11 cellular contexts compared by ENCODE assay signal in the genomic region with DNA sequence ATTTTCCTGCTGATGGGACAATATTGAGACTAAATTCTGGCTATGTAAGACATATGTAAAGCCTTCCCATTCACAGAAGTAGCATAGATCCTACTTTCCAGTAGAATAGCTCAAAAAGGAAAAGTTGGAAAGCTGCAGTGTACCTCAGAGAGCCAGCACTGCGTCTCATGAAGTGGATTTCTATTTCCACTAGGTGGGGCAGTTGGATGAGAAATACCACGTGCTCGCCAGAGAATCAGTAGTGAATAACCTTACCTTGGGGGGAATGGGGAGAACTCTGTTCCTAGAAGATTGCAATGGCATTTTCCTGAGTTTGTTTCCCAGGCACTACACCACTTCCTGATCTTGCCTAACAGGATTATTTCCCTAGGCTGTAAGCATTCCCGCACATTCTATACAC.
DNase-seq lines count a peak whose midpoint lies in the region; ATAC-seq and TF ChIP-seq lines count a peak whose summit lies in the region.
"Had no signal": no experiment of that assay in that cellular context is flagged by ENCODE, and none has a peak within 500 bp of the region (broad histone marks: within the 10 kb centered on the region; RNA-seq: fewer than 3 reads in every experiment).

No MANE protein-coding gene starts in this region.

- no peak overlapping the region for H3K4me2 ChIP-seq in PC-9

- no peaks in the 10 kb centered on the region for H3F3A ChIP-seq in PC-9 (ENCODE audit: insufficient read depth, low read depth)

- CTCF ChIA-PET in PC-9 (lab: Charles Lee) = no interaction called here
- CTCF ChIA-PET in CD4-positive, alpha-beta memory T cell (lab: Charles Lee; ENCODE audit: partially characterized antibody) = no interaction called here

- H3K4me3 Mint-ChIP-seq in activated T-cell treated with anti-CD3 and anti-CD28 coated beads, Interleukin-2, amount 50 U/mL, for 24 hours = no peak overlapping the region
- no peak overlapping the region for H3K4me3 Mint-ChIP-seq in CD4-positive, alpha-beta memory T cell

- H3K4me1 ChIP-seq in BE2C = no peaks in the 10 kb centered on the region; the same call in none of the 2 replicates
- no peaks in the 10 kb centered on the region for H3K4me1 ChIP-seq in PC-9 (replicated peaks; ENCODE audit: insufficient read depth)
- no peaks in the 10 kb centered on the region for H3K4me1 ChIP-seq in CD4-positive, alpha-beta memory T cell (ENCODE audit: insufficient read depth, low read length)

- H3K4me1 Mint-ChIP-seq in activated T-cell treated with anti-CD3 and anti-CD28 coated beads, Interleukin-2, amount 50 U/mL, for 24 hours (ENCODE audit: low read depth) = no peaks in the 10 kb centered on the region
- H3K4me1 Mint-ChIP-seq in CD4-positive, alpha-beta memory T cell = no peaks in the 10 kb centered on the region

- H3K27ac ChIP-seq in PC-9 = no peak overlapping the region
- H3K27ac ChIP-seq in CD4-positive, alpha-beta memory T cell (ENCODE audit: low read depth, low read length) = no peak overlapping the region

- H3K79me2 ChIP-seq in PC-9 (ENCODE audit: low read depth) = no peaks in the 10 kb centered on the region

- no peak overlapping the region for H2AFZ ChIP-seq in PC-9

- peaks cover 4% of the 10 kb centered on the region for H3K9me3 ChIP-seq in BE2C
- no peaks in the 10 kb centered on the region for H3K9me3 ChIP-seq in PC-9 (ENCODE audit: insufficient read depth, low read depth)
- peaks cover 0 to 7% of the 10 kb centered on the region in 2 donors for H3K9me3 ChIP-seq in CD4-positive, alpha-beta memory T cell (ENCODE audit: control insufficient read depth in 1 of 2, low read length in 2 of 2)

- H3K36me3 Mint-ChIP-seq in activated T-cell treated with anti-CD3 and anti-CD28 coated beads, Interleukin-2, amount 50 U/mL, for 24 hours (ENCODE audit: low read depth) = peaks cover 2% of the 10 kb centered on the region
- no peaks in the 10 kb centered on the region for H3K36me3 Mint-ChIP-seq in CD4-positive, alpha-beta memory T cell

- H3K27me3 Mint-ChIP-seq in activated T-cell treated with anti-CD3 and anti-CD28 coated beads, Interleukin-2, amount 50 U/mL, for 24 hours = no peaks in the 10 kb centered on the region
- H3K27me3 Mint-ChIP-seq in CD4-positive, alpha-beta memory T cell = no peaks in the 10 kb centered on the region

- no peaks in the 10 kb centered on the region for H3K27me3 ChIP-seq in BE2C
- H3K27me3 ChIP-seq in PC-9 (ENCODE audit: insufficient read depth, low read depth) = no peaks in the 10 kb centered on the region
- H3K27me3 ChIP-seq in CD4-positive, alpha-beta memory T cell (ENCODE audit: insufficient read depth, low read length) = no peaks in the 10 kb centered on the region

- H4K20me1 ChIP-seq in PC-9 (ENCODE audit: insufficient read depth) = no peaks in the 10 kb centered on the region

- no peak overlapping the region for H3K4me3 ChIP-seq in BE2C (ENCODE audit: low read depth, low read length)
- H3K4me3 ChIP-seq in PC-9 = no peak overlapping the region
- no peak overlapping the region for H3K4me3 ChIP-seq in fibroblast of villous mesenchyme (ENCODE audit: low read depth, low read length)
- no peak overlapping the region for H3K4me3 ChIP-seq in CD4-positive, alpha-beta memory T cell (ENCODE audit: low read length in 2 of 2)

- POLR2A ChIA-PET in PC-9 (lab: Charles Lee; ENCODE audit: unreplicated experiment) = no interaction called here
- POLR2A ChIA-PET in CD4-positive, alpha-beta memory T cell (lab: Charles Lee; ENCODE audit: partially characterized antibody) = no interaction called here

- H3K36me3 ChIP-seq in BE2C (no peaks in the 10 kb centered on the region), PC-9 (ENCODE audit: low read depth) (no peaks in the 10 kb centered on the region)
- H3K36me3 ChIP-seq in CD4-positive, alpha-beta memory T cell (ENCODE audit: insufficient read depth, low read length) = no peaks in the 10 kb centered on the region

- H3K9me3 Mint-ChIP-seq in activated T-cell treated with anti-CD3 and anti-CD28 coated beads, Interleukin-2, amount 50 U/mL, for 24 hours = peaks cover 19% of the 10 kb centered on the region
- H3K9me3 Mint-ChIP-seq in CD4-positive, alpha-beta memory T cell = peaks cover 4 to 37% (median 18%) of the 10 kb centered on the region in 8 donors

- H3K27ac Mint-ChIP-seq in activated T-cell treated with anti-CD3 and anti-CD28 coated beads, Interleukin-2, amount 50 U/mL, for 24 hours = no peak overlapping the region
- H3K27ac Mint-ChIP-seq in CD4-positive, alpha-beta memory T cell = no peak overlapping the region

- BruUV-seq in PC-9 (replicated peaks; lab: Mats Ljungman, UMichigan) = no TSS peak

- intact Hi-C loops in PC-9 (cut with micrococcal nuclease; ENCODE audit: unreplicated experiment) = loop anchor here (2.0 to 10.0 kb wide), 4 partner anchors 698 to 1312 kb away; no protein-coding TSS in a partner anchor
- intact Hi-C loops in CD4-positive, alpha-beta memory T cell (cut with micrococcal nuclease) = no loop called here
- intact Hi-C loops in left cardiac atrium (cut with DNase I) = loop anchor here in 1 of 2 donors (10.0 kb wide), 1 partner anchor 908 kb away; the partner anchor contains the start of gene FSTL5

- TF ChIP-seq CTCF in BE2C (IDR thresholded peaks at IDR 0.05; ENCODE audit: low read depth, low read length) = peak; percentile 68
- 0 out of 2 replicates have a peak, but pooled peaks have one; percentile 26 for TF ChIP-seq CTCF in PC-9 (conservative IDR thresholded peaks at IDR 0.05)
- peak; percentile 27 for TF ChIP-seq CTCF in fibroblast of villous mesenchyme (IDR thresholded peaks at IDR 0.05; ENCODE audit: insufficient read depth, low read depth, low read length)

- H3K9me2 ChIP-seq in PC-9 (ENCODE audit: insufficient read depth) = no peaks in the 10 kb centered on the region

- DNase-seq in BE2C (peak; percentile 23), H4 (ENCODE audit: low spot score) (peak; percentile 27), PC-9 (no peak), fibroblast of villous mesenchyme (ENCODE audit: low read depth) (no peak), NCI-H510A (lab: John Stamatoyannopoulos, UW) (no peak), left cardiac atrium (no peak)
- DNase-seq in activated T-cell treated with anti-CD3 and anti-CD28 coated beads, Interleukin-2, amount 50 U/mL, for 24 hours = no peak
- no peak for DNase-seq in CD4-positive, alpha-beta memory T cell
- DNase-seq: activated T-cell treated with anti-CD3 and anti-CD28 coated beads, Interleukin-2, amount 50 U/mL, for 48 hours; kidney; T-helper 1 cell had no signal

- ATAC-seq in left cardiac atrium = no peak

Comparison
In these comparisons a context has a peak if more than half of its experiments do, and no peak if none do; other contexts are left out.
1. DNase-seq: peak in BE2C (single experiment) and H4 (single experiment); none in PC-9 (0 of 2), fibroblast of villous mesenchyme (single experiment), NCI-H510A (single experiment), activated T-cell treated with anti-CD3 and anti-CD28 coated beads, Interleukin-2, amount 50 U/mL, for 24 hours (single experiment), CD4-positive, alpha-beta memory T cell (0 of 5) and left cardiac atrium (single experiment).
2. Peak in every context shown above with its lines, with median percentiles within 50 percentile points of each other: CTCF ChIP-seq.